Comparison of ENCODE assay signal across 8 cellular contexts in genomic region chr6:35259194-35259945, GRCh38.
DNase-seq lines count a peak whose midpoint lies in the region; ATAC-seq lines count a peak whose summit lies in the region.

Gene ZNF76 (plus strand): TSS chr6:35259735. CDS start chr6:35281152, 21,417 bp downstream.

- H3K27me3 ChIP-seq in layer of hippocampus (ENCODE audit: control insufficient read depth, insufficient read depth, low read length) = no peaks in the 10 kb centered on the region

- peak; percentile 62 for ATAC-seq in HG03457 (IDR thresholded peaks at IDR 0.05; ENCODE audit: unreplicated experiment)

- peak; percentile 98 for DNase-seq in Ammon's horn (ENCODE audit: low spot score)
- DNase-seq in GM19238 (ENCODE audit: insufficient read length, low spot score) = peak; percentile 94
- DNase-seq in NCI-H524 treated with DMSO at 0.1 percent for 48 hours (lab: John Stamatoyannopoulos, UW) = peak; percentile 71
- peak; percentile 89 to 93 for DNase-seq in activated CD4-positive, alpha-beta T cell treated with anti-CD3 and anti-CD28 coated beads for 4 hours
- peak; percentile 77 to 93 for DNase-seq in stimulated activated CD4-positive, alpha-beta T cell treated with anti-CD3 and anti-CD28 coated beads, Interleukin-1b, Interleukin-23, amount 100 ng/mL, for 4 hours (ENCODE audit: low read depth in 2 of 2)

- peak within 1 kb of the TSS; percentile 88 for H3K27ac ChIP-seq in cingulate gyrus (ENCODE audit: low read depth, low read length)
- H3K27ac ChIP-seq in layer of hippocampus (ENCODE audit: low read depth, low read length) = peak within 1 kb of the TSS; percentile 97

Comparison
In these comparisons a context has a peak if more than half of its experiments do, and no peak if none do; other contexts are left out.
1. Peak in every context shown above with its lines: DNase-seq, ATAC-seq and H3K27ac ChIP-seq.